ENCODE assay signal across 8 cellular contexts in the genomic region with DNA sequence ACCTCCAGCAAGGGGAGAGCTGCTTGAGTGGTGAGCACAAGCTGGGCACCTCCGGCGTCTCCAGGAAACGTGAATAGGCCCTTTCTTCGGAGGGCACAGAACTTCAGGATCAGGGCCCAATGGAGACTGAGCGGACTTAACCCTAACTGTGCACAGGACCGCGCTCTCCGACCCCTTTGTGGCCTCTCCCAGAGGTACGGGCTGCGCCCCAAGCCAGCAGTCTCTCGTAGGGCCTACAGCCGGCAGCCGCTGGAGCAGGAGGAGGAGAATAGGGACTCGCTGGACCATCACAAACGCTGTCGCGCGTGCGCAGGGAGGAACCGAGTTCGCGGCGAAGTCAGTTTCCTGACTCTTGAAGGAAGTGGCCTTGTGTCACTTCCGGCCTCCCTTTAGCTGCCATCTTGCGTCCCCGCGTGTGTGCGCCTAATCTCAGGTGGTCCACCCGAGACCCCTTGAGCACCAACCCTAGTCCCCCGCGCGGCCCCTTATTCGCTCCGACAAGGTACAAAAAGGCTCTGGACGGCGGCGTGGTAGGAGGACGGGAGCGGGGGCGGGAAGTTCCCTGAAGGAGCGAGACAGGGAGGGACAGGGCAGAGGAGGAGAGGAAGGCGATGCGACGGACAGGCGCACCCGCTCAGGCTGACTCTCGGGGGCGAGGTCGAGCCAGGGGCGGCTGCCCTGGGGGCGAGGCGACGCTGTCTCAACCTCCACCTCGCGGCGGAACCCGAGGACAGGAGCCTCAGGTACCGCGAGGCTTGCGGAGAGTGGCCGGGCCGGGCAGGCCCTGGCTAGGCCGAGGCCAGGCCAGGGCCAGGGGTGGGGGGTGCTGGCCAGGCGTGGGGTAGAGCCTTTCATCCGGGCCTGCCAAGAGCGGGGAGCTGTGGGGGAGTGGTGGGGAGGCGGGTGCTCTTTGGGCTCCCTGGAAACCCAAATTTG. TPM values are rescaled to one million over a fixed set of nuclear protein-coding genes. Genes with fewer than 3 reads are reported as not detected.
DNase-seq lines count a peak whose midpoint lies in the region; ATAC-seq and TF ChIP-seq lines count a peak whose summit lies in the region.

TSS of gene BTF3 (plus strand) at position 386 of the 936 bp plus-strand sequence. CDS start at position 612, 226 bp downstream.

- POLR2A ChIA-PET in A673 (lab: Charles Lee; ENCODE audit: low non-redundant PET), result interaction anchor here (0.6 kb wide), 1 partner anchor 158 kb away, joined by 4 read pairs; no protein-coding TSS in a partner anchor

- no peak for TF ChIP-seq CTCF in A673 (conservative IDR thresholded peaks at IDR 0.05; ENCODE audit: low read depth, low read length)
- no peak for TF ChIP-seq CTCF in VCaP (conservative IDR thresholded peaks at IDR 0.05)
- peak in 1 of 3 donors; percentile 8 for TF ChIP-seq CTCF in breast epithelium (IDR thresholded peaks at IDR 0.05)
- TF ChIP-seq CTCF in smooth muscle cell (IDR thresholded peaks at IDR 0.05; ENCODE audit: borderline replicate concordance, insufficient read depth, poor library complexity, severe bottlenecking), result no peak

- H3K27me3 ChIP-seq in A673 (replicated peaks; ENCODE audit: insufficient read depth, low read depth, low read length, poor library complexity), result no peaks in the 10 kb centered on the region
- H3K27me3 ChIP-seq in breast epithelium, result no peaks in the 10 kb centered on the region
- H3K27me3 ChIP-seq in smooth muscle cell (ENCODE audit: low read depth), result no peaks in the 10 kb centered on the region

- DNase-seq in A673 (ENCODE audit: low spot score) (peak; percentile 98), NCI-H2196 (lab: John Stamatoyannopoulos, UW; ENCODE audit: unreplicated experiment) (peak; percentile 88), breast epithelium (ENCODE audit: low spot score in 2 of 2) (peak; percentile 93 to 94), iPS-NIHi7 (ENCODE audit: extremely low spot score) (peak; percentile 91), smooth muscle cell (lab: John Stamatoyannopoulos, UW; ENCODE audit: unreplicated experiment) (peak; percentile 81)

- CTCF ChIA-PET in A673 (lab: Charles Lee), result interaction anchor here (1.6 kb wide), 1 partner anchor 47 kb away, joined by 3 read pairs; no protein-coding TSS in a partner anchor

- peak; percentile 87 for TF ChIP-seq POLR2A in breast epithelium (IDR thresholded peaks at IDR 0.05)

- H3K9me3 ChIP-seq in A673 (ENCODE audit: low read depth, low read length, poor library complexity, severe bottlenecking) (no peaks in the 10 kb centered on the region), breast epithelium (no peaks in the 10 kb centered on the region), smooth muscle cell (replicated peaks; ENCODE audit: low read depth) (no peaks in the 10 kb centered on the region)

- H4K20me1 ChIP-seq in smooth muscle cell (ENCODE audit: low read depth), result peaks cover 42% of the 10 kb centered on the region

- peaks cover 36% of the 10 kb centered on the region for H3K4me1 ChIP-seq in A673 (ENCODE audit: insufficient read depth, low read length, poor library complexity, severe bottlenecking)
- peaks cover 2 to 15% of the 10 kb centered on the region in 2 donors for H3K4me1 ChIP-seq in breast epithelium
- peaks cover 34% of the 10 kb centered on the region for H3K4me1 ChIP-seq in smooth muscle cell (ENCODE audit: low read depth)

- H2AFZ ChIP-seq in smooth muscle cell (ENCODE audit: low read depth), result peak within 1 kb of the TSS; percentile 85

- peak; percentile 95 for ATAC-seq in GM18868 (IDR thresholded peaks at IDR 0.05; ENCODE audit: unreplicated experiment)
- peak; percentile 96 for ATAC-seq in HG03108 (IDR thresholded peaks at IDR 0.05; ENCODE audit: unreplicated experiment)

- WGBS in smooth muscle cell (ENCODE audit: low lambda C conversion rate), result under 1% methylated on average over 49 of the region's 67 CpGs

- intact Hi-C loops in A673 (cut with micrococcal nuclease; ENCODE audit: unreplicated experiment), result no loop called here
- intact Hi-C loops in breast epithelium (cut with DNase I; ENCODE audit: low total_unique reads), result no loop called here

- peak within 1 kb of the TSS; percentile 89 for H3K4me3 ChIP-seq in A673 (ENCODE audit: low read depth, low read length, poor library complexity, severe bottlenecking)
- peak within 1 kb of the TSS; percentile 91 to 98 (median 97) for H3K4me3 ChIP-seq in breast epithelium
- peak within 1 kb of the TSS; percentile 71 for H3K4me3 ChIP-seq in smooth muscle cell

- H3F3A ChIP-seq in smooth muscle cell (ENCODE audit: low read depth), result peaks cover 20% of the 10 kb centered on the region

- H3K4me2 ChIP-seq in smooth muscle cell, result peak within 1 kb of the TSS; percentile 91

- H3K27ac ChIP-seq in A673 (ENCODE audit: low read depth, low read length, poor library complexity, severe bottlenecking) (peak within 1 kb of the TSS; percentile 96), VCaP (peak within 1 kb of the TSS; percentile 86), breast epithelium (peak within 1 kb of the TSS; percentile 97 to 99), smooth muscle cell (ENCODE audit: low read depth) (peak within 1 kb of the TSS; percentile 92)

- H3K36me3 ChIP-seq in A673 (ENCODE audit: insufficient read depth, low read length, poor library complexity, severe bottlenecking), result peaks cover 38% of the 10 kb centered on the region
- no peaks in the 10 kb centered on the region for H3K36me3 ChIP-seq in breast epithelium
- H3K36me3 ChIP-seq in smooth muscle cell (ENCODE audit: low read depth), result peaks cover 11% of the 10 kb centered on the region

- peak within 1 kb of the TSS; percentile 97 for H3K9ac ChIP-seq in smooth muscle cell (ENCODE audit: low read depth)

- peaks cover 46% of the 10 kb centered on the region for H3K79me2 ChIP-seq in smooth muscle cell (ENCODE audit: low read depth)

- BruUV-seq in A673 (replicated peaks; lab: Mats Ljungman, UMichigan), result no TSS peak

RNA-seq across cellular contexts. Expression of gene BTF3, which starts in this region (rescaled TPM):
- total RNA-seq in A673 (2021) (724 and 729 TPM in 2 replicates), breast epithelium (100 to 1,000 TPM; 503 to 575 (median 519) TPM), smooth muscle cell (433 and 546 TPM in 2 replicates)
- polyA plus RNA-seq in smooth muscle cell, result 409 and 460 TPM in 2 replicates

Comparison
In these comparisons a context has a peak if more than half of its experiments do, and no peak if none do; other contexts are left out.
1. Peak in every context shown above with its lines: DNase-seq, ATAC-seq, H3K4me3 ChIP-seq and H3K27ac ChIP-seq.